27 cellular contexts compared by ENCODE assay signal in the genomic region with DNA sequence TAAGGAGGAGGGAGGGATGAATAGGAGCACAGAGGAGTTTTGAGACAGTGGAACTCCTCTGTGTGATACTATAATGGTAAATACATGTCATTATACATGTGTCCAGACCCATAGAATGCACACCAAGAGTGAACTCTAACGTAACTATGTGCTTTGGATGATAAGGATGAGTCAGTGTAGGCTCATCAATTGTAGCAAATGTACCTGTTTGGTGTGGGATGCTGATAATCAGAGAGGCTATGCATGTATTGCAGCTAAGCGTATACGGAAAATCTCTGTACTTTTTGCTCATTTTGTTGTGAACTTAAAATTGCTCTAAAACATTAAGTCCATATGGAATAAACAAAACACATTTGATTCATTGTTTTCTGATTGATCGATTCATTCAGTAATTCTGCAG.
"Had no signal": no experiment of that assay in that cellular context is flagged by ENCODE, and none has a peak within 500 bp of the region (broad histone marks: within the 10 kb centered on the region; RNA-seq: fewer than 3 reads in every experiment).

No MANE protein-coding gene starts in this region.

- DNase-seq: activated CD4-positive, alpha-beta memory T cell treated with anti-CD3 and anti-CD28 coated beads for 36 hours; activated CD4-positive, alpha-beta T cell treated with anti-CD3 and anti-CD28 coated beads for 36 hours; activated CD4-positive, CD25-positive, alpha-beta regulatory T cell; activated CD4-positive, CD25-positive, alpha-beta regulatory T cell treated with anti-CD3 and anti-CD28 coated beads, Interleukin-2, amount 50 U/mL, for 72 hours; activated CD8-positive, alpha-beta memory T cell treated with anti-CD3 and anti-CD28 coated beads, Interleukin-2, amount 10 ng/mL, durations not matched to agents 7 days and 5 days; activated CD8-positive, alpha-beta memory T cell treated with anti-CD3 and anti-CD28 coated beads, Interleukin-2, amount 50 U/mL, for 4 hours; activated CD8-positive, alpha-beta T cell treated with anti-CD3 and anti-CD28 coated beads, Interleukin-2, amount 10 ng/mL, durations not matched to agents 7 days and 5 days; activated effector memory CD4-positive, alpha-beta T cell treated with anti-CD3 and anti-CD28 coated beads, Interleukin-2, amount 50 U/mL, for 16 hours; activated naive CD4-positive, alpha-beta T cell treated with anti-CD3 and anti-CD28 coated beads for 36 hours; activated naive CD8-positive, alpha-beta T cell treated with anti-CD3 and anti-CD28 coated beads for 36 hours; activated naive CD8-positive, alpha-beta T cell treated with anti-CD3 and anti-CD28 coated beads, Interleukin-2, amount 50 U/mL, for 24 hours; activated T-cell treated with anti-CD3 and anti-CD28 coated beads, Interleukin-2, amount 50 U/mL, for 1 hour; activated T-cell treated with anti-CD3 and anti-CD28 coated beads, Interleukin-2, amount 50 U/mL, for 48 hours; adrenal gland; amygdala; aorta; cortex of kidney; dermis blood vessel endothelial cell; effector CD4-positive, alpha-beta T cell; effector memory CD8-positive, alpha-beta T cell; esophagus squamous epithelium; head of caudate nucleus; T-helper 2 cell had no signal

- H3K27ac ChIP-seq: adrenal gland, breast epithelium, epithelial cell of prostate, esophagus squamous epithelium had no signal

- H3K27me3 ChIP-seq: adrenal gland, breast epithelium, esophagus squamous epithelium had no signal

- FAIRE-seq: colon, frontal cortex had no signal

- ATAC-seq: activated CD4-positive, alpha-beta T cell treated with anti-CD3 and anti-CD28 coated beads for 36 hours; activated CD8-positive, alpha-beta memory T cell treated with anti-CD3 and anti-CD28 coated beads, Interleukin-2, amount 10 ng/mL, durations not matched to agents 7 days and 5 days; activated CD8-positive, alpha-beta T cell treated with anti-CD3 and anti-CD28 coated beads, Interleukin-2, amount 10 ng/mL, durations not matched to agents 7 days and 5 days; activated naive CD8-positive, alpha-beta T cell treated with anti-CD3 and anti-CD28 coated beads, Interleukin-2, amount 50 U/mL, for 24 hours; effector memory CD8-positive, alpha-beta T cell had no signal

- H3K36me3 ChIP-seq: adrenal gland, breast epithelium, esophagus squamous epithelium had no signal

- H3K4me3 ChIP-seq: adrenal gland, breast epithelium, esophagus squamous epithelium had no signal

- H3K9me3 ChIP-seq: adrenal gland, breast epithelium, esophagus squamous epithelium had no signal

- H3K4me1 ChIP-seq: adrenal gland, breast epithelium, esophagus squamous epithelium had no signal
